Comparison of ENCODE assay signal across 14 cellular contexts in the genomic region with DNA sequence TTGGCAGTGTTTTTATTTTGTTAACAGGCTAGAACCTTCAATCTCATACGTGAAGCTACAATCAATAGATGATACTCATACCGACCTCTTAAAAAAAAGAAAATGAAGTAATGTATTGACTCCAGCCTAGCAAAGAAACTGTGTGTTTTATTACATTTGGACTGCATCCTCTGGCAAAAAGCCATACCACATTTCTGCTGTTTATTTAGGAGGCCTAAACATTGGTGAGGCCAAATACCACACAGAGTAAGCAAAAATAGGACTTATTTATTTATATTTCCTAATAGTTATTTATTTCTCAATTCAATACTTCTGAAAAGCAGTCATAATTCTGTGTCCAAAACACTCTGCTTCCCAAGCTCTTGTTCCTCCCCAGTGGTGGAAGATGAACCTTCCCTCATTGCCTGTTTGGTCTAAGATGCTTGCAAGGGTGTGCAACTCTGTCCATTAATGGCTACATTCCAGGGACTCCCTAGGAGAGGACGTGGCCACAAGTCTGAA.
A peak's percentile ranks its signal among the peaks of the same experiment; 100 is the strongest.
DNase-seq lines count a peak whose midpoint lies in the region; ATAC-seq lines count a peak whose summit lies in the region.
"Had no signal": no experiment of that assay in that cellular context is flagged by ENCODE, and none has a peak within 500 bp of the region (broad histone marks: within the 10 kb centered on the region; RNA-seq: fewer than 3 reads in every experiment).

No MANE protein-coding gene starts in this region.

- no peaks in the 10 kb centered on the region for H3K27me3 ChIP-seq in MG63
- H3K27me3 ChIP-seq: neural progenitor cell had no signal

- DNase-seq in AG08396 (ENCODE audit: low spot score) (peak; percentile 26), MG63 (peak; percentile 48), dedifferentiated amniotic fluid mesenchymal stem cell (ENCODE audit: extremely low spot score) (peak; percentile 22), left colon (no peak), SK-N-DZ (ENCODE audit: low spot score) (no peak), NCI-H69 (lab: John Stamatoyannopoulos, UW) (no peak)
- no peak for DNase-seq in activated T-cell treated with anti-CD3 and anti-CD28 coated beads, Interleukin-2, amount 50 U/mL, for 48 hours
- DNase-seq: activated CD8-positive, alpha-beta memory T cell treated with anti-CD3 and anti-CD28 coated beads, Interleukin-2, amount 10 ng/mL, durations not matched to agents 7 days and 5 days; CD4-positive, alpha-beta T cell; DMS53; NCI-H1694; Right ventricle myocardium superior had no signal

- no peaks in the 10 kb centered on the region for H3K36me3 ChIP-seq in MG63
- H3K36me3 ChIP-seq: neural progenitor cell had no signal

- H3K4me3 ChIP-seq in MG63, result no peak overlapping the region
- H3K4me3 ChIP-seq: neural progenitor cell had no signal

- no peaks in the 10 kb centered on the region for H3K9me3 ChIP-seq in MG63

- intact Hi-C loops in left colon (cut with DNase I, micrococcal nuclease), result no loop called here

- ATAC-seq in left colon (peak; percentile 33), GM18511 (IDR thresholded peaks at IDR 0.05; ENCODE audit: unreplicated experiment) (no peak)
- ATAC-seq: activated CD8-positive, alpha-beta memory T cell treated with anti-CD3 and anti-CD28 coated beads, Interleukin-2, amount 10 ng/mL, durations not matched to agents 7 days and 5 days had no signal

Comparison
In these comparisons a context has a peak if more than half of its experiments do, and no peak if none do; other contexts are left out.
1. DNase-seq: peak in AG08396 (single experiment), MG63 (single experiment) and dedifferentiated amniotic fluid mesenchymal stem cell (single experiment); none in left colon (0 of 2), SK-N-DZ (single experiment), NCI-H69 (single experiment) and activated T-cell treated with anti-CD3 and anti-CD28 coated beads, Interleukin-2, amount 50 U/mL, for 48 hours (0 of 2).